10 cellular contexts compared by ENCODE assay signal in the genomic region with DNA sequence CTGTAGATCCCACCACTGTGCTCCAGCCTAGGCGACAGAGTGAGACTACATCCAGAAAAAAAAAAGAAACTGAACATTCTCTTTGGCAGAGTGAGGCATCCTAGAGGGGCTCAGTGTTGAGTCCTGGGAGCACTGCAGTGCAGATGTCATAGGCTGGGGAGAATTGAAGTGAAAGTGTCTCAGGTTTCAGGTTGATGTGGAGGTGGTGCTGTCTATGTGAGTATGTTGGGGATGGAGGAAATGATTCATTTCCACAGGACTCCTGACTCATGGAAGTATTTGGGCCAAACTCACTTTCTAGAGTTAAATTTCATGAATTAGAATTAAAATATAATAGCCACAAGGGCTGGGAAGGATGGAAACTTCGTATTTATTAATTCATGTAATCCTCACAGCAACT.
DNase-seq lines count a peak whose midpoint lies in the region; ATAC-seq, FAIRE-seq and TF ChIP-seq lines count a peak whose summit lies in the region.
"Had no signal": no experiment of that assay in that cellular context is flagged by ENCODE, and none has a peak within 500 bp of the region (broad histone marks: within the 10 kb centered on the region; RNA-seq: fewer than 3 reads in every experiment).

No MANE protein-coding gene starts in this region.

- H3K4me3 Mint-ChIP-seq in astrocyte (ENCODE audit: unreplicated experiment), result no peak overlapping the region

- H3K36me3 ChIP-seq in astrocyte (ENCODE audit: insufficient read depth, low read length), result no peaks in the 10 kb centered on the region

- TF ChIP-seq CTCF in astrocyte (IDR thresholded peaks at IDR 0.05; ENCODE audit: insufficient read depth, low read depth, low read length) (no peak), retinal pigment epithelial cell (conservative IDR thresholded peaks at IDR 0.05; ENCODE audit: low read depth, low read length) (no peak)

- H4K20me1 ChIP-seq in astrocyte (ENCODE audit: insufficient read depth, low read length), result no peaks in the 10 kb centered on the region

- H2AFZ ChIP-seq in astrocyte (ENCODE audit: low read depth, low read length), result no peak overlapping the region

- peaks cover 34% of the 10 kb centered on the region for H3K4me1 ChIP-seq in astrocyte (ENCODE audit: insufficient read depth, low read length)

- H3K9me3 Mint-ChIP-seq in astrocyte (ENCODE audit: unreplicated experiment), result peaks cover 6% of the 10 kb centered on the region

- peak overlapping the region; percentile 87 for H3K27ac Mint-ChIP-seq in astrocyte (ENCODE audit: unreplicated experiment)

- peak overlapping the region; percentile 59 for H3K4me2 ChIP-seq in astrocyte (ENCODE audit: low read length)

- peak overlapping the region; percentile 57 for H3K9ac ChIP-seq in astrocyte (ENCODE audit: low read length)

- H3K36me3 Mint-ChIP-seq in astrocyte (ENCODE audit: low read depth, unreplicated experiment), result no peaks in the 10 kb centered on the region

- FAIRE-seq in astrocyte (lab: Jason Lieb, UNC), result peak; percentile 94
- FAIRE-seq: colon had no signal

- DNase-seq in GM03348 (ENCODE audit: low spot score) (peak; percentile 79), astrocyte (ENCODE audit: low read depth) (peak; percentile 98), retinal pigment epithelial cell (ENCODE audit: low read depth) (peak; percentile 88), SKM-1 treated with dmso at 0.1 percent for 144 hours (lab: John Stamatoyannopoulos, UW; ENCODE audit: unreplicated experiment) (no peak)
- DNase-seq: NCI-H774 had no signal

- H3K27ac ChIP-seq in astrocyte (ENCODE audit: low read depth, low read length), result peak overlapping the region; percentile 96

- ATAC-seq in HG02885 (IDR thresholded peaks at IDR 0.05; ENCODE audit: poor library complexity, unreplicated experiment) (peak; percentile 86), GM18868 (IDR thresholded peaks at IDR 0.05; ENCODE audit: unreplicated experiment) (no peak), HG02763 (IDR thresholded peaks at IDR 0.05; ENCODE audit: unreplicated experiment) (no peak), HG03521 (IDR thresholded peaks at IDR 0.05; ENCODE audit: unreplicated experiment) (no peak)

- H3K9me3 ChIP-seq in astrocyte (ENCODE audit: insufficient read depth, low read depth, low read length), result peaks cover 3% of the 10 kb centered on the region

- H3K4me1 Mint-ChIP-seq in astrocyte (ENCODE audit: low read depth, unreplicated experiment), result peaks cover 31% of the 10 kb centered on the region

- H3K27me3 ChIP-seq in astrocyte (ENCODE audit: insufficient read depth, low read length), result no peaks in the 10 kb centered on the region

- H3K4me3 ChIP-seq in astrocyte (ENCODE audit: insufficient read depth, low read depth, low read length), result no peak overlapping the region
- no peak overlapping the region for H3K4me3 ChIP-seq in retinal pigment epithelial cell (ENCODE audit: low read length)

- no peaks in the 10 kb centered on the region for H3K79me2 ChIP-seq in astrocyte (ENCODE audit: insufficient read depth, low read length)

- H3K27me3 Mint-ChIP-seq in astrocyte (ENCODE audit: low read depth, unreplicated experiment), result no peaks in the 10 kb centered on the region
